Comparison of ENCODE assay signal across 8 cellular contexts in the genomic region with DNA sequence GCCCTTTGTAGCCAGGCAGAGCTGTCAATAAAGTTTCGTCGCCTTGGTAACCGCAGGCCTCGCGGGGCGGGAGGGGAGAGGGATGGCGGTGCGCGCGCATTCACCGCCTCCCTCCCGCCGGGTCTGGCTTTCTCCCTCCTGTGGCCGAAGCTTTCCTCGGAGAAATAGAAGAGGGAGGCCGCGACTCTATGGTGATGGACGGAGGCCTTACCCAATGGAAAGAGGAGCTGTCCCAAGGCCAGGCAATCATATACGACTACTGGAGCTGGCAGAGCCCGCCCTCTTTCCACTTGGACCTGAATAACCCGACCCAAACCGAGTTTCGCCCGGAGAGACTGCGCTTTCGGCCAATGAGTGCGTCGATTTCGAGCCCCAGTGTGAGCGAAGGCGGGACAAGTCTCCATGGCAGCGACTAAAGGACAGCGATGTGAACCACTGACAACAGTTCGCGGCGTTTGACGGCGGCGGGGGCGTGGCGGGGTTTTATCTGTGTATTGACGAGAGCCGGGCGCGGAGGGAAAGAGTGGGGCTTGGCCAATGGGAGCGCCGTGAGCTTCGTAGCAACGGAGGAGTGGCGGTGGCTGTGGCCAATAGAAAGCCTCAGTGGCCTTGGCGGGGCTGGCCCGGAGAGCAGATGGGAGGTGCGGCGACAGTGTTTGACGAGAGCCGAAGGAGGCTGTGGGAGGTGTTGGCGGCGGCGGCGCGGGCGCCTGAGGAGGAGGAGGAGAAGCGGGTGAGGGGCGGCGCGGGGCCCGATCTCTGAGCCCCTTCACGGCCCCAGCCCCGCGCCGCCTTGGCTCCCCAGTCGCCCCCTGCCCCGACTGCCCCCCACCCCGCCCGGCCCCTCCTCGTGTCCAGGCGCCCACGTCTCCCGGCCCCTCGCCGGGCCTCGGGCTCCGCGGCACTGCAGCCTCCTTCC. TPM values are rescaled to one million over a fixed set of nuclear protein-coding genes. Genes with fewer than 3 reads are reported as not detected.
A peak's percentile ranks its signal among the peaks of the same experiment; 100 is the strongest.
DNase-seq lines count a peak whose midpoint lies in the region; ATAC-seq, FAIRE-seq and TF ChIP-seq lines count a peak whose summit lies in the region.

TSS of gene KMT5C (plus strand) at position 652 of the 919 bp plus-strand sequence. CDS start 2,061 bp downstream, outside the sequence.

- peaks cover 0 to 8% of the 10 kb centered on the region in 2 experiments for H3K36me3 ChIP-seq in keratinocyte (ENCODE audit: control insufficient read depth in 2 of 2, extremely low read depth in 1 of 2, insufficient read depth in 2 of 2, low read length in 2 of 2)

- H3K4me1 ChIP-seq in keratinocyte (ENCODE audit: control insufficient read depth, extremely low read depth, insufficient read depth, low read length) = peaks cover 33% of the 10 kb centered on the region

- H3K4me3 ChIP-seq in keratinocyte (ENCODE audit: control insufficient read depth in 2 of 3, extremely low read depth in 1 of 3, insufficient read depth in 2 of 3, low read depth in 1 of 3, low read length in 3 of 3) = peak within 1 kb of the TSS; percentile 64 to 83 (median 78)

- H3K9me3 ChIP-seq in keratinocyte (ENCODE audit: control insufficient read depth, low read depth, low read length) = no peaks in the 10 kb centered on the region

- H2AFZ ChIP-seq in keratinocyte (ENCODE audit: control insufficient read depth, low read length) = no peak within 1 kb of the TSS

- peak within 1 kb of the TSS; percentile 96 for H3K9ac ChIP-seq in keratinocyte (ENCODE audit: control insufficient read depth, extremely low read depth, insufficient read depth, low read length)

- dilution Hi-C loops in keratinocyte (cut with MboI; ENCODE audit: extremely low pct_ligation_motif_present, low sequenced_read_pairs) = no loop called here

- peak; percentile 82 for FAIRE-seq in keratinocyte (lab: Jason Lieb, UNC)

- peak within 1 kb of the TSS; percentile 99 for H3K27ac ChIP-seq in keratinocyte (ENCODE audit: control insufficient read depth, insufficient read depth, low read length)

- TF ChIP-seq POLR2A in GM19099 (IDR thresholded peaks at IDR 0.05; ENCODE audit: extremely low read depth, insufficient read length, low read depth) = peak; percentile 77

- peak; percentile 82 for ATAC-seq in HG03432 (IDR thresholded peaks at IDR 0.05; ENCODE audit: unreplicated experiment)

- no peaks in the 10 kb centered on the region for H3K9me1 ChIP-seq in keratinocyte (ENCODE audit: control insufficient read depth, extremely low read depth, insufficient read depth, low read length)

- TF ChIP-seq CTCF in keratinocyte (optimal IDR thresholded peaks at IDR 0.05 in 1 of 3, IDR thresholded peaks at IDR 0.05 in 1 of 3, conservative IDR thresholded peaks at IDR 0.05 in 1 of 3; ENCODE audit: extremely low read depth in 1 of 3, insufficient read depth in 2 of 3, low read length in 3 of 3) = peak; percentile 11 to 48 (median 22)

- no peaks in the 10 kb centered on the region for H4K20me1 ChIP-seq in keratinocyte (ENCODE audit: control insufficient read depth, extremely low read depth, insufficient read depth, low read length)

- peak; percentile 99 to 100 for DNase-seq in AML-193 (lab: John Stamatoyannopoulos, UW)
- DNase-seq in NCI-H510A (lab: John Stamatoyannopoulos, UW) = peak; percentile 100
- peak; percentile 100 for DNase-seq in activated CD4-positive, alpha-beta T cell treated with anti-CD3 and anti-CD28 coated beads for 1 hour
- DNase-seq in cerebellum (ENCODE audit: low spot score) = peak; percentile 100
- DNase-seq in keratinocyte (ENCODE audit: low read depth, low spot score) = peak; percentile 100
- DNase-seq in stimulated activated CD4-positive, alpha-beta T cell treated with anti-CD3 and anti-CD28 coated beads, Interleukin-15, amount 100 ng/mL, for 1 hour (ENCODE audit: low read depth in 1 of 2, low spot score in 1 of 2) = peak; percentile 100

- peaks cover 5% of the 10 kb centered on the region for H3K79me2 ChIP-seq in keratinocyte (ENCODE audit: control insufficient read depth, insufficient read depth, low read length)

- H3K4me2 ChIP-seq in keratinocyte (ENCODE audit: control insufficient read depth, extremely low read depth, insufficient read depth, low read depth, low read length) = peak within 1 kb of the TSS; percentile 96

- H3K27me3 ChIP-seq in keratinocyte (ENCODE audit: control insufficient read depth, extremely low read depth, insufficient read depth, low read length) = no peaks in the 10 kb centered on the region

RNA-seq across cellular contexts. Expression of gene KMT5C, which starts in this region (rescaled TPM):
- 17.1 TPM for total RNA-seq in cerebellum
- 4.3 to 7.4 TPM (median 6.5 TPM) in 3 replicates for polyA plus RNA-seq in keratinocyte
- polyA plus RNA-seq in keratinocyte (2011; ENCODE audit: low read depth) = 2.6 TPM
- 1.3 and 2.5 TPM in 2 replicates for polyA plus RNA-seq in keratinocyte (2011; cell fraction: cytosol; rRNA removed)
- polyA plus RNA-seq in keratinocyte (2011; cell fraction: nucleus; rRNA removed) = 16.1 and 21.9 TPM in 2 replicates
- 4.3 and 12.7 TPM in 2 replicates for polyA plus RNA-seq in keratinocyte (2012; ENCODE audit: low replicate concordance)
- polyA minus RNA-seq in keratinocyte = 2.7 to 3.8 TPM (median 3.6 TPM) in 3 replicates
- 6.5 TPM for polyA minus RNA-seq in keratinocyte (2011; cell fraction: cytosol; rRNA and poly(A)+ RNA removed)
- 8.1 and 13.8 TPM in 2 replicates for polyA minus RNA-seq in keratinocyte (2011; cell fraction: nucleus; rRNA and poly(A)+ RNA removed)

Comparison
In these comparisons a context has a peak if more than half of its experiments do, and no peak if none do; other contexts are left out.
1. Peak in every context shown above with its lines: DNase-seq, ATAC-seq, H3K4me3 ChIP-seq and H3K27ac ChIP-seq.